16 cellular contexts compared by ENCODE assay signal in the genomic region with DNA sequence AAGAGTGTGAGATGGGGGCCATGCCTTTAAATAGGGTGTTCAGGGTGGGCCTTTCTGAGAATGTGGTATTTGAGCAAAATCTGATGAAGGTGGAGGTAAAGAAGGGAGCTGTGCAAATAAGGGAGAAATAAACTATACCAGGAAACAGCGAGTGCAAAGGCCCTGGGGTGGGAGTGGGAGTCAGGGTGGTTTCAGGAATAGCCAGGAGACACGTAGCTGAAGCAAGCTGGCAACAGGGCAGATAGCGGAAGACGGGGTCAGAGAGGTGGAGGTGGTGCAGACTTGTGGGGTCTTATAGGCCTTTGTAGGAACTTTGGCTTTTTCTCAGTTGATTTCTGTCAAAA. TPM values are rescaled to one million over a fixed set of nuclear protein-coding genes. Genes with fewer than 3 reads are reported as not detected.
DNase-seq lines count a peak whose midpoint lies in the region; ATAC-seq and TF ChIP-seq lines count a peak whose summit lies in the region.
"Had no signal": no experiment of that assay in that cellular context is flagged by ENCODE, and none has a peak within 500 bp of the region (broad histone marks: within the 10 kb centered on the region; RNA-seq: fewer than 3 reads in every experiment).

No MANE protein-coding gene starts in this region.

- intact Hi-C loops in activated CD4-positive, alpha-beta memory T cell treated with anti-CD3 and anti-CD28 coated beads for 36 hours (cut with micrococcal nuclease), result no loop called here
- intact Hi-C loops in Panc1 (cut with micrococcal nuclease; ENCODE audit: unreplicated experiment), result loop anchor here (5.0 kb wide), 1 partner anchor 70 kb away; no protein-coding TSS in a partner anchor

- no peaks in the 10 kb centered on the region for H3K27me3 ChIP-seq in Panc1 (ENCODE audit: control insufficient read depth, insufficient read depth, low read length)
- no peaks in the 10 kb centered on the region for H3K27me3 ChIP-seq in esophagus (ENCODE audit: control insufficient read depth in 1 of 2, insufficient read depth in 2 of 2, low read length in 2 of 2)

- POLR2A ChIA-PET in activated CD4-positive, alpha-beta memory T cell treated with anti-CD3 and anti-CD28 coated beads, Interleukin-2, amount 10 ng/mL, durations not matched to agents 7 days and 5 days (lab: Charles Lee), result interaction anchor here (1.1 to 17.4 kb wide), 2 partner anchors 119 to 141 kb away, joined by 3 to 1021 read pairs; a partner anchor contains a TSS
- POLR2A ChIA-PET in activated CD4-positive, alpha-beta memory T cell treated with anti-CD3 and anti-CD28 coated beads for 36 hours (lab: Charles Lee), result interaction anchor here (1.1 kb wide), 1 partner anchor 113 kb away, joined by 5 read pairs; a partner anchor contains a TSS
- POLR2A ChIA-PET in Panc1 (lab: Charles Lee), result no interaction called here

- H3K27me3 Mint-ChIP-seq in activated CD4-positive, alpha-beta memory T cell treated with anti-CD3 and anti-CD28 coated beads, Interleukin-2, amount 10 ng/mL, durations not matched to agents 7 days and 5 days, result no peaks in the 10 kb centered on the region
- no peaks in the 10 kb centered on the region for H3K27me3 Mint-ChIP-seq in activated CD4-positive, alpha-beta memory T cell treated with anti-CD3 and anti-CD28 coated beads for 36 hours
- H3K27me3 Mint-ChIP-seq in endothelial cell (ENCODE audit: unreplicated experiment), result peaks cover 4% of the 10 kb centered on the region

- H3K36me3 Mint-ChIP-seq in activated CD4-positive, alpha-beta memory T cell treated with anti-CD3 and anti-CD28 coated beads, Interleukin-2, amount 10 ng/mL, durations not matched to agents 7 days and 5 days (ENCODE audit: low read depth), result no peaks in the 10 kb centered on the region
- H3K36me3 Mint-ChIP-seq in activated CD4-positive, alpha-beta memory T cell treated with anti-CD3 and anti-CD28 coated beads for 36 hours, result no peaks in the 10 kb centered on the region
- H3K36me3 Mint-ChIP-seq in stimulated activated effector memory CD8-positive, alpha-beta T cell treated with anti-CD3 and anti-CD28 coated beads, Interleukin-12 subunit alpha, Interleukin-12 subunit beta, amount 100 ng/mL, for 72 hours, result peaks cover under 1% of the 10 kb centered on the region
- H3K36me3 Mint-ChIP-seq in endothelial cell (ENCODE audit: low read depth, unreplicated experiment), result no peaks in the 10 kb centered on the region

- no peaks in the 10 kb centered on the region for H3K36me3 ChIP-seq in Panc1 (ENCODE audit: control insufficient read depth, insufficient read depth, low read length)
- no peaks in the 10 kb centered on the region for H3K36me3 ChIP-seq in esophagus (ENCODE audit: control insufficient read depth in 2 of 2, insufficient read depth in 2 of 2, low read length in 1 of 2)
- H3K36me3 ChIP-seq: HAP-1 had no signal

- peak overlapping the region; percentile 44 for H3K27ac Mint-ChIP-seq in activated CD4-positive, alpha-beta memory T cell treated with anti-CD3 and anti-CD28 coated beads, Interleukin-2, amount 10 ng/mL, durations not matched to agents 7 days and 5 days
- no peak overlapping the region for H3K27ac Mint-ChIP-seq in activated CD4-positive, alpha-beta memory T cell treated with anti-CD3 and anti-CD28 coated beads for 36 hours
- H3K27ac Mint-ChIP-seq in stimulated activated effector memory CD8-positive, alpha-beta T cell treated with anti-CD3 and anti-CD28 coated beads, Interleukin-12 subunit alpha, Interleukin-12 subunit beta, amount 100 ng/mL, for 72 hours, result peak overlapping the region; percentile 15
- no peak overlapping the region for H3K27ac Mint-ChIP-seq in endothelial cell (ENCODE audit: unreplicated experiment)
- H3K27ac Mint-ChIP-seq: CD14-positive monocyte had no signal

- BruUV-seq in Panc1 (replicated peaks; lab: Mats Ljungman, UMichigan), result no TSS peak

- no peak for TF ChIP-seq CTCF in Panc1 (IDR thresholded peaks at IDR 0.05)
- no peak for TF ChIP-seq CTCF in endothelial cell (IDR thresholded peaks at IDR 0.05; ENCODE audit: unreplicated experiment)

- H3K9me3 Mint-ChIP-seq in activated CD4-positive, alpha-beta memory T cell treated with anti-CD3 and anti-CD28 coated beads, Interleukin-2, amount 10 ng/mL, durations not matched to agents 7 days and 5 days, result no peaks in the 10 kb centered on the region
- no peaks in the 10 kb centered on the region for H3K9me3 Mint-ChIP-seq in activated CD4-positive, alpha-beta memory T cell treated with anti-CD3 and anti-CD28 coated beads for 36 hours
- no peaks in the 10 kb centered on the region for H3K9me3 Mint-ChIP-seq in stimulated activated effector memory CD8-positive, alpha-beta T cell treated with anti-CD3 and anti-CD28 coated beads, Interleukin-12 subunit alpha, Interleukin-12 subunit beta, amount 100 ng/mL, for 72 hours
- H3K9me3 Mint-ChIP-seq in endothelial cell (ENCODE audit: unreplicated experiment), result no peaks in the 10 kb centered on the region
- H3K9me3 Mint-ChIP-seq: CD14-positive monocyte had no signal

- DNase-seq in activated CD4-positive, alpha-beta memory T cell treated with anti-CD3 and anti-CD28 coated beads, Interleukin-2, amount 10 ng/mL, durations not matched to agents 7 days and 5 days, result no peak
- DNase-seq in activated CD4-positive, alpha-beta memory T cell treated with anti-CD3 and anti-CD28 coated beads for 36 hours, result no peak
- no peak for DNase-seq in Panc1 (ENCODE audit: low read depth, low spot score)
- DNase-seq in stimulated activated effector memory CD8-positive, alpha-beta T cell treated with anti-CD3 and anti-CD28 coated beads, Interleukin-12 subunit alpha, Interleukin-12 subunit beta, amount 100 ng/mL, for 72 hours (ENCODE audit: low spot score in 2 of 2), result no peak
- no peak for DNase-seq in endothelial cell (ENCODE audit: low spot score)
- DNase-seq in erythroblast (lab: John Stamatoyannopoulos, UW), result no peak
- DNase-seq in activated CD4-positive, alpha-beta T cell treated with anti-CD3 and anti-CD28 coated beads for 4 hours, result no peak
- DNase-seq: DMS79 treated with DMSO at 0.1 percent for 48 hours, NCI-H1436, NCI-H2081, NCI-H526 had no signal

- no peak overlapping the region for H3K4me3 ChIP-seq in Panc1 (ENCODE audit: low read depth in 2 of 2, low read length in 2 of 2)
- no peak overlapping the region for H3K4me3 ChIP-seq in esophagus (ENCODE audit: low read depth in 1 of 2, low read length in 2 of 2)
- H3K4me3 ChIP-seq: HAP-1 had no signal

- no peak overlapping the region for H3K4me3 Mint-ChIP-seq in activated CD4-positive, alpha-beta memory T cell treated with anti-CD3 and anti-CD28 coated beads, Interleukin-2, amount 10 ng/mL, durations not matched to agents 7 days and 5 days
- H3K4me3 Mint-ChIP-seq in activated CD4-positive, alpha-beta memory T cell treated with anti-CD3 and anti-CD28 coated beads for 36 hours, result no peak overlapping the region
- H3K4me3 Mint-ChIP-seq in stimulated activated effector memory CD8-positive, alpha-beta T cell treated with anti-CD3 and anti-CD28 coated beads, Interleukin-12 subunit alpha, Interleukin-12 subunit beta, amount 100 ng/mL, for 72 hours, result no peak overlapping the region
- H3K4me3 Mint-ChIP-seq in endothelial cell (ENCODE audit: unreplicated experiment), result no peak overlapping the region
- H3K4me3 Mint-ChIP-seq: CD14-positive monocyte had no signal

- H3K4me1 Mint-ChIP-seq in activated CD4-positive, alpha-beta memory T cell treated with anti-CD3 and anti-CD28 coated beads, Interleukin-2, amount 10 ng/mL, durations not matched to agents 7 days and 5 days, result peaks cover 23% of the 10 kb centered on the region
- H3K4me1 Mint-ChIP-seq in activated CD4-positive, alpha-beta memory T cell treated with anti-CD3 and anti-CD28 coated beads for 36 hours (ENCODE audit: low read depth), result peaks cover 4% of the 10 kb centered on the region
- peaks cover 32% of the 10 kb centered on the region for H3K4me1 Mint-ChIP-seq in stimulated activated effector memory CD8-positive, alpha-beta T cell treated with anti-CD3 and anti-CD28 coated beads, Interleukin-12 subunit alpha, Interleukin-12 subunit beta, amount 100 ng/mL, for 72 hours
- H3K4me1 Mint-ChIP-seq in endothelial cell (ENCODE audit: unreplicated experiment), result peaks cover 16% of the 10 kb centered on the region

- 87 to 89% methylated on average over 4 of the region's 4 CpGs for WGBS in esophagus, 2 donors

- no peak for ATAC-seq in Panc1
- ATAC-seq in stimulated activated effector memory CD8-positive, alpha-beta T cell treated with anti-CD3 and anti-CD28 coated beads, Interleukin-12 subunit alpha, Interleukin-12 subunit beta, amount 100 ng/mL, for 72 hours, result no peak
- ATAC-seq: Right ventricle myocardium inferior had no signal

- CTCF ChIA-PET in activated CD4-positive, alpha-beta memory T cell treated with anti-CD3 and anti-CD28 coated beads, Interleukin-2, amount 10 ng/mL, durations not matched to agents 7 days and 5 days (lab: Charles Lee), result interaction anchor here (0.9 to 16.6 kb wide), 3 partner anchors 31 to 152 kb away, joined by 3 to 399 read pairs (median 3); no protein-coding TSS in a partner anchor
- CTCF ChIA-PET in activated CD4-positive, alpha-beta memory T cell treated with anti-CD3 and anti-CD28 coated beads for 36 hours (lab: Charles Lee), result interaction anchor here (1.4 kb wide), 1 partner anchor 39 kb away, joined by 3 read pairs; no protein-coding TSS in a partner anchor
- CTCF ChIA-PET in Panc1 (lab: Charles Lee), result no interaction called here

- H3K4me1 ChIP-seq in Panc1 (ENCODE audit: control insufficient read depth, insufficient read depth, low read length), result peaks cover 51% of the 10 kb centered on the region
- peaks cover 4 to 32% of the 10 kb centered on the region in 2 donors for H3K4me1 ChIP-seq in esophagus (ENCODE audit: control insufficient read depth in 2 of 2, insufficient read depth in 2 of 2, low read length in 1 of 2)

- H3K9me3 ChIP-seq in Panc1 (ENCODE audit: control insufficient read depth, insufficient read depth, low read depth, low read length) (no peaks in the 10 kb centered on the region), esophagus (ENCODE audit: control insufficient read depth in 2 of 2, insufficient read depth in 1 of 2, low read depth in 1 of 2, low read length in 1 of 2) (no peaks in the 10 kb centered on the region)
- H3K9me3 ChIP-seq: HAP-1 had no signal

- in situ Hi-C loops in Panc1 (cut with HindIII; ENCODE audit: low pct_unique_long_range_greater_than_20kb, low sequenced_read_pairs), result no loop called here

- peak overlapping the region; percentile 93 for H3K27ac ChIP-seq in Panc1 (ENCODE audit: low read length)
- peak overlapping the region; percentile 83 to 95 for H3K27ac ChIP-seq in esophagus (ENCODE audit: low read depth in 2 of 2, low read length in 1 of 2)

- TF ChIP-seq POLR2A in erythroblast (IDR thresholded peaks at IDR 0.05; ENCODE audit: low read length), result no peak

RNA-seq across cellular contexts. Expression of a gene that starts 51.6 kb away (rescaled TPM):
- 1 to 10 TPM; 4.7 to 4.9 TPM for total RNA-seq in activated CD4-positive, alpha-beta memory T cell treated with anti-CD3 and anti-CD28 coated beads, Interleukin-2, amount 10 ng/mL, durations not matched to agents 7 days and 5 days
- under 1 TPM; 0.48 to 0.52 TPM for total RNA-seq in activated CD4-positive, alpha-beta memory T cell treated with anti-CD3 and anti-CD28 coated beads for 36 hours
- total RNA-seq in Panc1 (2021; ENCODE audit: unreplicated experiment) (0.10 TPM), endothelial cell (ENCODE audit: unreplicated experiment) (0.10 TPM)
- polyA plus RNA-seq in Panc1 (2012; ENCODE audit: insufficient read length), result 0.16 TPM
- polyA plus RNA-seq in esophagus, result 1 to 10 TPM; 4.1 to 4.3 TPM
- total RNA-seq: A172 had no signal

Comparison
In these comparisons a context has a peak if more than half of its experiments do, and no peak if none do; other contexts are left out.
1. H3K27ac Mint-ChIP-seq: peak in activated CD4-positive, alpha-beta memory T cell treated with anti-CD3 and anti-CD28 coated beads, Interleukin-2, amount 10 ng/mL, durations not matched to agents 7 days and 5 days (single experiment) and stimulated activated effector memory CD8-positive, alpha-beta T cell treated with anti-CD3 and anti-CD28 coated beads, Interleukin-12 subunit alpha, Interleukin-12 subunit beta, amount 100 ng/mL, for 72 hours (single experiment); none in activated CD4-positive, alpha-beta memory T cell treated with anti-CD3 and anti-CD28 coated beads for 36 hours (single experiment) and endothelial cell (single experiment).